Comparison of ENCODE assay signal across 8 cellular contexts in genomic region chr11:57648791-57649735, GRCh38. TPM values are rescaled to one million over a fixed set of nuclear protein-coding genes. Genes with fewer than 3 reads are reported as not detected.
DNase-seq lines count a peak whose midpoint lies in the region; ATAC-seq and TF ChIP-seq lines count a peak whose summit lies in the region.

No MANE protein-coding gene starts in this region.

- intact Hi-C loops in head of caudate nucleus (cut with DNase I) = loop anchor here (5.0 to 10.0 kb wide), 3 partner anchors 82 to 312 kb away; partner anchors contain the start of genes P2RX3, SMTNL1, SSRP1 and TIMM10

- ATAC-seq in activated T-cell treated with anti-CD3 and anti-CD28 coated beads, Interleukin-2, amount 50 U/mL, for 4 hours = peak; percentile 28 to 33

- H3K4me3 Mint-ChIP-seq in activated T-cell treated with anti-CD3 and anti-CD28 coated beads, Interleukin-2, amount 50 U/mL, for 4 hours = peak overlapping the region; percentile 79

- H3K9me3 Mint-ChIP-seq in activated T-cell treated with anti-CD3 and anti-CD28 coated beads, Interleukin-2, amount 50 U/mL, for 4 hours = no peaks in the 10 kb centered on the region

- peaks cover 46% of the 10 kb centered on the region for H3K27me3 Mint-ChIP-seq in activated T-cell treated with anti-CD3 and anti-CD28 coated beads, Interleukin-2, amount 50 U/mL, for 4 hours (ENCODE audit: low read depth)

- peak in 2 of 3 experiments; percentile 37 to 63 for DNase-seq in NCI-H1417 (lab: John Stamatoyannopoulos, UW)
- no peak for DNase-seq in NCI-H1417 treated with DMSO at 0.1 percent for 48 hours (lab: John Stamatoyannopoulos, UW)
- DNase-seq in activated T-cell treated with anti-CD3 and anti-CD28 coated beads, Interleukin-2, amount 50 U/mL, for 4 hours = no peak
- DNase-seq in head of caudate nucleus = peak; percentile 39 to 89 (median 72)
- no peak for DNase-seq in GM13976 (ENCODE audit: low spot score)
- DNase-seq in NAMALWA (ENCODE audit: low spot score) = no peak
- no peak for DNase-seq in activated CD4-positive, alpha-beta T cell treated with anti-CD3 and anti-CD28 coated beads, Interleukin-2, amount 50 U/mL, for 48 hours

- H3K4me3 ChIP-seq in skin epidermis = peak overlapping the region; percentile 15 to 46 (median 29)

- no peaks in the 10 kb centered on the region for H3K36me3 Mint-ChIP-seq in activated T-cell treated with anti-CD3 and anti-CD28 coated beads, Interleukin-2, amount 50 U/mL, for 4 hours (ENCODE audit: insufficient read depth)

- H3K27ac ChIP-seq in skin epidermis = peak overlapping the region in 10 of 21 experiments; percentile 2 to 63 (median 41)

- H3K4me1 Mint-ChIP-seq in activated T-cell treated with anti-CD3 and anti-CD28 coated beads, Interleukin-2, amount 50 U/mL, for 4 hours (ENCODE audit: low read depth) = peaks cover 47% of the 10 kb centered on the region

- TF ChIP-seq CTCF in GM13976 (IDR thresholded peaks at IDR 0.05; ENCODE audit: borderline replicate concordance, control extremely low read depth, extremely low read depth, insufficient read depth, missing control alignments) = no peak

- in situ Hi-C loops in GM13976 (cut with MboI; ENCODE audit: low sequenced_read_pairs, unreplicated experiment) = loop anchor here (10.0 kb wide), 1 partner anchor 154 kb away; no protein-coding TSS in a partner anchor

RNA-seq across cellular contexts. Expression of gene YPEL4, which starts 0.6 kb away (rescaled TPM):
- total RNA-seq in activated T-cell treated with anti-CD3 and anti-CD28 coated beads, Interleukin-2, amount 50 U/mL, for 4 hours = under 1 TPM in 1 of 3 donors, not detected in 2; 0.05 TPM

RNA-seq across cellular contexts. Expression of gene CLP1, which starts 8.5 kb away (rescaled TPM):
- total RNA-seq in activated T-cell treated with anti-CD3 and anti-CD28 coated beads, Interleukin-2, amount 50 U/mL, for 4 hours = 10 to 100 TPM; 21.6 to 24.6 (median 22.0) TPM

RNA-seq across cellular contexts. Expression of gene ZDHHC5, which starts 18.9 kb away (rescaled TPM):
- total RNA-seq in activated T-cell treated with anti-CD3 and anti-CD28 coated beads, Interleukin-2, amount 50 U/mL, for 4 hours = 10 to 100 TPM; 65.0 to 78.1 (median 73.8) TPM

RNA-seq across cellular contexts. Expression of gene SERPING1, which starts 51.6 kb away (rescaled TPM):
- total RNA-seq in activated T-cell treated with anti-CD3 and anti-CD28 coated beads, Interleukin-2, amount 50 U/mL, for 4 hours = 1 to 10 TPM in 2 of 3 donors, under 1 TPM in 1; 0.55 to 2.1 (median 1.7) TPM

Comparison
In these comparisons a context has a peak if more than half of its experiments do, and no peak if none do; other contexts are left out.
1. DNase-seq: peak in NCI-H1417 (2 of 3) and head of caudate nucleus (42 of 42); none in NCI-H1417 treated with DMSO at 0.1 percent for 48 hours (single experiment), activated T-cell treated with anti-CD3 and anti-CD28 coated beads, Interleukin-2, amount 50 U/mL, for 4 hours (single experiment), GM13976 (single experiment), NAMALWA (single experiment) and activated CD4-positive, alpha-beta T cell treated with anti-CD3 and anti-CD28 coated beads, Interleukin-2, amount 50 U/mL, for 48 hours (0 of 2).